In genomic region chr17:28901866-28902818, GRCh38 we compare ENCODE assay signal across 8 cellular contexts. TPM values are rescaled to one million over a fixed set of nuclear protein-coding genes. Genes with fewer than 3 reads are reported as not detected.
DNase-seq lines count a peak whose midpoint lies in the region; ATAC-seq lines count a peak whose summit lies in the region.

No MANE protein-coding gene starts in this region.

- H3K27me3 ChIP-seq in endocrine pancreas (ENCODE audit: control insufficient read depth, insufficient read depth, low read length) = no peaks in the 10 kb centered on the region
- no peaks in the 10 kb centered on the region for H3K27me3 ChIP-seq in muscle layer of duodenum (ENCODE audit: low read depth, low read length)
- H3K27me3 ChIP-seq in subcutaneous abdominal adipose tissue (ENCODE audit: control insufficient read depth in 5 of 5, insufficient read depth in 4 of 5, low read length in 5 of 5) = no peaks in the 10 kb centered on the region

- H3K9me3 ChIP-seq in endocrine pancreas (ENCODE audit: control insufficient read depth, low read length) (no peaks in the 10 kb centered on the region), muscle layer of duodenum (ENCODE audit: control insufficient read depth in 1 of 2, low read length in 2 of 2) (no peaks in the 10 kb centered on the region), subcutaneous abdominal adipose tissue (ENCODE audit: control insufficient read depth in 5 of 5, low read length in 5 of 5) (no peaks in the 10 kb centered on the region)

- H3K4me3 ChIP-seq in endocrine pancreas (ENCODE audit: control insufficient read depth, insufficient read depth, low read length) (peak overlapping the region; percentile 70), muscle layer of duodenum (ENCODE audit: low read depth in 1 of 2, low read length in 2 of 2) (peak overlapping the region; percentile 66 to 75), subcutaneous abdominal adipose tissue (ENCODE audit: low read depth in 1 of 5, low read length in 5 of 5) (peak overlapping the region; percentile 63 to 77 (median 70))

- H3K36me3 Mint-ChIP-seq in activated CD4-positive, alpha-beta T cell treated with anti-CD3 and anti-CD28 coated beads, Interleukin-2, amount 10 ng/mL, durations not matched to agents 24 days and 14 days (ENCODE audit: low read depth) = peaks cover 47% of the 10 kb centered on the region

- H3K9ac ChIP-seq in endocrine pancreas (ENCODE audit: control insufficient read depth, insufficient read depth, low read length) (peak overlapping the region; percentile 83), subcutaneous abdominal adipose tissue (ENCODE audit: low read length in 5 of 5) (peak overlapping the region in 4 of 5 donors; percentile 66 to 74 (median 68))

- H3K4me3 Mint-ChIP-seq in activated CD4-positive, alpha-beta T cell treated with anti-CD3 and anti-CD28 coated beads, Interleukin-2, amount 10 ng/mL, durations not matched to agents 24 days and 14 days = peak overlapping the region; percentile 90

- peak; percentile 29 for ATAC-seq in HG03039 (IDR thresholded peaks at IDR 0.05; ENCODE audit: unreplicated experiment)

- H3K4me1 Mint-ChIP-seq in activated CD4-positive, alpha-beta T cell treated with anti-CD3 and anti-CD28 coated beads, Interleukin-2, amount 10 ng/mL, durations not matched to agents 24 days and 14 days = peaks cover 44% of the 10 kb centered on the region

- no peaks in the 10 kb centered on the region for H3K9me3 Mint-ChIP-seq in activated CD4-positive, alpha-beta T cell treated with anti-CD3 and anti-CD28 coated beads, Interleukin-2, amount 10 ng/mL, durations not matched to agents 24 days and 14 days

- intact Hi-C loops in activated CD4-positive, alpha-beta T cell treated with anti-CD3 and anti-CD28 coated beads, Interleukin-2, amount 10 ng/mL, durations not matched to agents 24 days and 14 days (cut with micrococcal nuclease) = loop anchor here (2.0 kb wide), 5 partner anchors 25 to 175 kb away; partner anchors contain the start of genes ERAL1 and TLCD1

- peak; percentile 32 for DNase-seq in DMS153 treated with DMSO at 0.1 percent for 48 hours (lab: John Stamatoyannopoulos, UW; ENCODE audit: unreplicated experiment)
- no peak for DNase-seq in DMS153 (lab: John Stamatoyannopoulos, UW)
- peak; percentile 48 for DNase-seq in NCI-H2227 treated with DMSO at 0.1 percent for 48 hours (lab: John Stamatoyannopoulos, UW)
- peak; percentile 88 for DNase-seq in activated CD4-positive, alpha-beta T cell treated with anti-CD3 and anti-CD28 coated beads, Interleukin-2, amount 10 ng/mL, durations not matched to agents 24 days and 14 days

- H3K27ac Mint-ChIP-seq in activated CD4-positive, alpha-beta T cell treated with anti-CD3 and anti-CD28 coated beads, Interleukin-2, amount 10 ng/mL, durations not matched to agents 24 days and 14 days = peak overlapping the region; percentile 86

- no peaks in the 10 kb centered on the region for H3K27me3 Mint-ChIP-seq in activated CD4-positive, alpha-beta T cell treated with anti-CD3 and anti-CD28 coated beads, Interleukin-2, amount 10 ng/mL, durations not matched to agents 24 days and 14 days

- H3K36me3 ChIP-seq in endocrine pancreas (ENCODE audit: control insufficient read depth, insufficient read depth, low read length) = no peaks in the 10 kb centered on the region
- H3K36me3 ChIP-seq in muscle layer of duodenum (ENCODE audit: control insufficient read depth in 1 of 2, insufficient read depth in 2 of 2, low read length in 2 of 2) = peaks cover 7 to 14% of the 10 kb centered on the region in 2 donors
- peaks cover 0 to 16% (median 14%) of the 10 kb centered on the region in 5 donors for H3K36me3 ChIP-seq in subcutaneous abdominal adipose tissue (ENCODE audit: control insufficient read depth in 5 of 5, insufficient read depth in 5 of 5, low read length in 5 of 5)

- H3K4me1 ChIP-seq in endocrine pancreas (ENCODE audit: control insufficient read depth, insufficient read depth, low read length) (peaks cover 4% of the 10 kb centered on the region), muscle layer of duodenum (ENCODE audit: control insufficient read depth in 1 of 2, insufficient read depth in 2 of 2, low read length in 2 of 2) (peaks cover 9 to 29% of the 10 kb centered on the region in 2 donors), subcutaneous abdominal adipose tissue (ENCODE audit: control insufficient read depth in 5 of 5, insufficient read depth in 5 of 5, low read length in 5 of 5) (peaks cover 6 to 41% (median 27%) of the 10 kb centered on the region in 5 donors)

- H3K27ac ChIP-seq in muscle layer of duodenum (ENCODE audit: low read length) (peak overlapping the region; percentile 49), subcutaneous abdominal adipose tissue (ENCODE audit: low read depth, low read length) (no peak overlapping the region)

RNA-seq across cellular contexts. Expression of gene DHRS13, which starts 0.7 kb away (rescaled TPM):
- total RNA-seq in activated CD4-positive, alpha-beta T cell treated with anti-CD3 and anti-CD28 coated beads, Interleukin-2, amount 10 ng/mL, durations not matched to agents 24 days and 14 days = 32.4 and 34.3 TPM in 2 replicates

RNA-seq across cellular contexts. Expression of gene FLOT2, which starts 4.6 kb away (rescaled TPM):
- total RNA-seq in activated CD4-positive, alpha-beta T cell treated with anti-CD3 and anti-CD28 coated beads, Interleukin-2, amount 10 ng/mL, durations not matched to agents 24 days and 14 days = 109 and 111 TPM in 2 replicates

RNA-seq across cellular contexts. Expression of gene ERAL1, which starts 47.3 kb away (rescaled TPM):
- 56.8 and 61.2 TPM in 2 replicates for total RNA-seq in activated CD4-positive, alpha-beta T cell treated with anti-CD3 and anti-CD28 coated beads, Interleukin-2, amount 10 ng/mL, durations not matched to agents 24 days and 14 days

RNA-seq across cellular contexts. Expression of gene PHF12, which starts 49.2 kb away (rescaled TPM):
- 61.1 TPM in 2 replicates for total RNA-seq in activated CD4-positive, alpha-beta T cell treated with anti-CD3 and anti-CD28 coated beads, Interleukin-2, amount 10 ng/mL, durations not matched to agents 24 days and 14 days

RNA-seq across cellular contexts. Expression of gene FAM222B, which starts 59.6 kb away (rescaled TPM):
- 22.4 and 24.0 TPM in 2 replicates for total RNA-seq in activated CD4-positive, alpha-beta T cell treated with anti-CD3 and anti-CD28 coated beads, Interleukin-2, amount 10 ng/mL, durations not matched to agents 24 days and 14 days
